Comparison of ENCODE assay signal across 8 cellular contexts in genomic region chr10:59830601-59831259, GRCh38.
A peak's percentile ranks its signal among the peaks of the same experiment; 100 is the strongest.
DNase-seq lines count a peak whose midpoint lies in the region; ATAC-seq and TF ChIP-seq lines count a peak whose summit lies in the region.

No MANE protein-coding gene starts in this region.

- peaks cover 22% of the 10 kb centered on the region for H3K36me3 ChIP-seq in SJSA1

- no peaks in the 10 kb centered on the region for H3K4me1 ChIP-seq in SJSA1 (replicated peaks)

- no peak for ATAC-seq in GM19035 (IDR thresholded peaks at IDR 0.05; ENCODE audit: unreplicated experiment)
- ATAC-seq in HG02678 (IDR thresholded peaks at IDR 0.05; ENCODE audit: unreplicated experiment): no peak

- DNase-seq in NCI-H510A treated with DMSO at 0.1 percent for 48 hours (lab: John Stamatoyannopoulos, UW) (peak; percentile 28), NCI-H510A (lab: John Stamatoyannopoulos, UW) (no peak), HT-29 (ENCODE audit: low spot score) (peak; percentile 74), SJSA1 (ENCODE audit: low read depth in 1 of 2, low spot score in 2 of 2) (peak; percentile 45 to 60), erythroblast (lab: John Stamatoyannopoulos, UW) (peak; percentile 51 to 66), mucosa of gallbladder (ENCODE audit: low spot score) (peak; percentile 39)

- no peak overlapping the region for H3K4me3 ChIP-seq in SJSA1

- no peaks in the 10 kb centered on the region for H3K9me3 ChIP-seq in SJSA1 (replicated peaks)

- H3K27me3 ChIP-seq in SJSA1 (replicated peaks): no peaks in the 10 kb centered on the region

- no peak overlapping the region for H3K27ac ChIP-seq in SJSA1

- no peak for TF ChIP-seq POLR2A in erythroblast (IDR thresholded peaks at IDR 0.05; ENCODE audit: low read length)
